In the genomic region with DNA sequence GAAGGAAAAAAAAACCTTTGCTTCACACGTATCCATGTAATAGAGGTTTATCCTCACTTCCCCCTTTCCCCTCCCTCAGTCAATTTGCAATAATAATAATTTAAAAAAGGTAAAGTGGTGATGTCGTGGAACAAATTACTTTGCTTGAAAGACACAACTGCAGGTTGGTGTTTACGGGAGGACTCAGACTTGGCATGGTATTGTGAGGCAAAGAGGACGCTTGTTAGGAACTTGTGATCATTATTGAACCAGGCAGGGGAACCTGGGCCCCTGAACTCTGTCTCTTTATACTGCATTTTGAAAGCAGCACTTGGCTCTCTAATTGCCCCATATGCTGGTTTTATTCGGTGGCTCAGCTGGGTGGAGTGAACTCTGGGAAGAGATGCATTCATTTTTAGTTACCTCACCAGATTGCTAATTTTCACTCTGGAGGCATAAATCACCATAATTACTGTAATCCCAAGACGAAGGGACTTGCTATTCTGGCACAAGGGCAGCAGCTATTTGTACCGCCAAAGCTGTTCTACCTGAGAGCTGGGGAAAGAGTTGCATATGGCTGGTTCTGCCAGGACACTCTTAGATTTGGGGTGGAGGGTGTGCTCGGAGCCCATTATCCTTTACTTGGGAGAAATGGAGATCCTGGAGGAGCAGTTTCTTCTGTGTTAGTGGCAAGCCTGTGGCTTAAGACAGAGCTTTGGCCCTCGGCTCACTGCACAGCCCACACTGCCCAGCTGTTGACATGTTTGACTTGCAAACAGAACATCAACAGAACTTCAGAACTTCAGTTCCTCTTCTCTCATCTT, we compare ENCODE assay signal across 1 cellular context.
TF ChIP-seq lines count a peak whose summit lies in the region.

No MANE protein-coding gene starts in this region.

TF ChIP-seq in IMR-90, 13 proteins besides CTCF, POLR2A, EP300 and RAD21:
- no peak for TF ChIP-seq MAFK (IDR thresholded peaks at IDR 0.05; ENCODE audit: low read depth, low read length)
- no peak for TF ChIP-seq CEBPB (IDR thresholded peaks at IDR 0.05; ENCODE audit: low read depth, low read length)
- TF ChIP-seq NFE2L2 (IDR thresholded peaks at IDR 0.05; ENCODE audit: low read depth, low read length): no peak
- no peak for TF ChIP-seq RFX5 (IDR thresholded peaks at IDR 0.05; ENCODE audit: low read depth, low read length)
- TF ChIP-seq, protein P1, sequence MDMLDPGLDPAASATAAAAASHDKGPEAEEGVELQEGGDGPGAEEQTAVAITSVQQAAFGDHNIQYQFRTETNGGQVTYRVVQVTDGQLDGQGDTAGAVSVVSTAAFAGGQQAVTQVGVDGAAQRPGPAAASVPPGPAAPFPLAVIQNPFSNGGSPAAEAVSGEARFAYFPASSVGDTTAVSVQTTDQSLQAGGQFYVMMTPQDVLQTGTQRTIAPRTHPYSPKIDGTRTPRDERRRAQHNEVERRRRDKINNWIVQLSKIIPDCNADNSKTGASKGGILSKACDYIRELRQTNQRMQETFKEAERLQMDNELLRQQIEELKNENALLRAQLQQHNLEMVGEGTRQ (IDR thresholded peaks at IDR 0.05; ENCODE audit: low read depth, low read length): no peak
- TF ChIP-seq, protein P2, sequence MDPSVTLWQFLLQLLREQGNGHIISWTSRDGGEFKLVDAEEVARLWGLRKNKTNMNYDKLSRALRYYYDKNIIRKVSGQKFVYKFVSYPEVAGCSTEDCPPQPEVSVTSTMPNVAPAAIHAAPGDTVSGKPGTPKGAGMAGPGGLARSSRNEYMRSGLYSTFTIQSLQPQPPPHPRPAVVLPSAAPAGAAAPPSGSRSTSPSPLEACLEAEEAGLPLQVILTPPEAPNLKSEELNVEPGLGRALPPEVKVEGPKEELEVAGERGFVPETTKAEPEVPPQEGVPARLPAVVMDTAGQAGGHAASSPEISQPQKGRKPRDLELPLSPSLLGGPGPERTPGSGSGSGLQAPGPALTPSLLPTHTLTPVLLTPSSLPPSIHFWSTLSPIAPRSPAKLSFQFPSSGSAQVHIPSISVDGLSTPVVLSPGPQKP (IDR thresholded peaks at IDR 0.05; ENCODE audit: borderline replicate concordance, low read depth, low read length): no peak
- TF ChIP-seq MXI1 (IDR thresholded peaks at IDR 0.05; ENCODE audit: borderline replicate concordance, low read depth, low read length): no peak
